27 cellular contexts compared by ENCODE assay signal in genomic region chr15:59159210-59159609, GRCh38. TPM values are rescaled to one million over a fixed set of nuclear protein-coding genes. Genes with fewer than 3 reads are reported as not detected.
"Had no signal": no experiment of that assay in that cellular context is flagged by ENCODE, and none has a peak within 500 bp of the region (broad histone marks: within the 10 kb centered on the region; RNA-seq: fewer than 3 reads in every experiment).

No MANE protein-coding gene starts in this region.

- H3K4me1 ChIP-seq: body of pancreas, heart left ventricle, right atrium auricular region, transverse colon had no signal

- H3K4me2 ChIP-seq: neural progenitor cell had no signal

- H3K4me1 Mint-ChIP-seq: activated CD4-positive, alpha-beta memory T cell treated with anti-CD3 and anti-CD28 coated beads, Interleukin-2, amount 10 ng/mL, durations not matched to agents 7 days and 5 days; naive thymus-derived CD4-positive, alpha-beta T cell had no signal

- H3K4me3 Mint-ChIP-seq: activated CD4-positive, alpha-beta memory T cell treated with anti-CD3 and anti-CD28 coated beads, Interleukin-2, amount 10 ng/mL, durations not matched to agents 7 days and 5 days; naive thymus-derived CD4-positive, alpha-beta T cell; neural progenitor cell; T-helper 2 cell treated with Interferon-gamma antibody and Interleukin-4, amounts not matched to agents 5 μg/mL and 100 μg/mL, for 36 hours had no signal

- H3K9me3 ChIP-seq: body of pancreas, gastroesophageal sphincter, heart left ventricle, right atrium auricular region, transverse colon had no signal

- DNase-seq: activated CD4-positive, alpha-beta memory T cell treated with anti-CD3 and anti-CD28 coated beads, Interleukin-2, amount 10 ng/mL, durations not matched to agents 7 days and 5 days; activated CD4-positive, alpha-beta T cell treated with anti-CD3 and anti-CD28 coated beads for 48 hours; activated CD4-positive, CD25-positive, alpha-beta regulatory T cell; activated naive CD4-positive, alpha-beta T cell treated with Interleukin-2 at 50 U/mL for 16 hours; activated T-cell treated with anti-CD3 and anti-CD28 coated beads, Interleukin-2, amount 50 U/mL, for 1 hour; central memory CD4-positive, alpha-beta T cell; heart left ventricle; left ventricle myocardium superior; mesendoderm; naive thymus-derived CD4-positive, alpha-beta T cell; stimulated activated CD4-positive, alpha-beta T cell treated with anti-CD3 and anti-CD28 coated beads, Interleukin-2, amount 100 ng/mL, for 24 hours; stimulated activated naive CD4-positive, alpha-beta T cell treated with Interleukin-2 at 50 U/mL for 16 hours; transverse colon had no signal

- H3K27ac Mint-ChIP-seq: activated CD4-positive, alpha-beta memory T cell treated with anti-CD3 and anti-CD28 coated beads, Interleukin-2, amount 10 ng/mL, durations not matched to agents 7 days and 5 days; activated T-helper 2 cell treated with anti-CD3 and anti-CD28 coated beads, Interferon-gamma antibody, Interleukin-2, Interleukin-4, amounts not matched to agents 10 μg/mL and 5 μg/mL and 100 μg/mL, durations not matched to agents 14 hours and 24 hours and 36 hours; neural progenitor cell; progenitor cell of endocrine pancreas; T-helper 2 cell treated with Interferon-gamma antibody and Interleukin-4, amounts not matched to agents 5 μg/mL and 100 μg/mL, for 36 hours had no signal

- H3K27me3 Mint-ChIP-seq: activated CD4-positive, alpha-beta memory T cell treated with anti-CD3 and anti-CD28 coated beads, Interleukin-2, amount 10 ng/mL, durations not matched to agents 7 days and 5 days; naive thymus-derived CD4-positive, alpha-beta T cell; progenitor cell of endocrine pancreas had no signal

- H3K9me3 Mint-ChIP-seq: activated CD4-positive, alpha-beta memory T cell treated with anti-CD3 and anti-CD28 coated beads, Interleukin-2, amount 10 ng/mL, durations not matched to agents 7 days and 5 days; activated T-helper 2 cell treated with anti-CD3 and anti-CD28 coated beads, Interferon-gamma antibody, Interleukin-2, Interleukin-4, amounts not matched to agents 10 μg/mL and 5 μg/mL and 100 μg/mL, durations not matched to agents 14 hours and 24 hours and 36 hours; naive thymus-derived CD4-positive, alpha-beta T cell; neural progenitor cell; T-helper 2 cell treated with Interferon-gamma antibody and Interleukin-4, amounts not matched to agents 5 μg/mL and 100 μg/mL, for 36 hours had no signal

- H3K4me3 ChIP-seq: body of pancreas, gastroesophageal sphincter, heart left ventricle, neural progenitor cell, right atrium auricular region, transverse colon had no signal

- H2AFZ ChIP-seq: neural progenitor cell had no signal

- ATAC-seq: body of pancreas; gastroesophageal sphincter; heart left ventricle; left ventricle myocardium superior; naive thymus-derived CD4-positive, alpha-beta T cell had no signal

- H3K27me3 ChIP-seq: body of pancreas, gastroesophageal sphincter, heart left ventricle, neural progenitor cell, right atrium auricular region, transverse colon had no signal

- H3K27ac ChIP-seq: body of pancreas, gastroesophageal sphincter, heart left ventricle, neural progenitor cell, right atrium auricular region, transverse colon had no signal

- H3K9ac ChIP-seq: neural progenitor cell had no signal

- FAIRE-seq: colon, kidney had no signal

- H3K36me3 ChIP-seq: neural progenitor cell had no signal

RNA-seq across cellular contexts. Expression of gene LDHAL6B, which starts 47.4 kb away (rescaled TPM):
- total RNA-seq: activated CD4-positive, alpha-beta memory T cell treated with anti-CD3 and anti-CD28 coated beads, Interleukin-2, amount 10 ng/mL, durations not matched to agents 7 days and 5 days; activated T-helper 2 cell treated with anti-CD3 and anti-CD28 coated beads, Interferon-gamma antibody, Interleukin-2, Interleukin-4, amounts not matched to agents 10 μg/mL and 5 μg/mL and 100 μg/mL, durations not matched to agents 14 hours and 24 hours and 36 hours; body of pancreas; esophagus mucosa; heart left ventricle; kidney; left ventricle myocardium superior; mucosa of gallbladder; naive thymus-derived CD4-positive, alpha-beta T cell; osteoblast; progenitor cell of endocrine pancreas; right atrium auricular region; skeletal muscle tissue; subcutaneous adipose tissue; transverse colon had no signal
- polyA plus RNA-seq: heart left ventricle; naive thymus-derived CD4-positive, alpha-beta T cell had no signal

RNA-seq across cellular contexts. Expression of gene CCNB2, which starts 54.3 kb away (rescaled TPM):
- polyA plus RNA-seq: naive thymus-derived CD4-positive, alpha-beta T cell had no signal
